Comparison of ENCODE assay signal across 21 cellular contexts in the genomic region with DNA sequence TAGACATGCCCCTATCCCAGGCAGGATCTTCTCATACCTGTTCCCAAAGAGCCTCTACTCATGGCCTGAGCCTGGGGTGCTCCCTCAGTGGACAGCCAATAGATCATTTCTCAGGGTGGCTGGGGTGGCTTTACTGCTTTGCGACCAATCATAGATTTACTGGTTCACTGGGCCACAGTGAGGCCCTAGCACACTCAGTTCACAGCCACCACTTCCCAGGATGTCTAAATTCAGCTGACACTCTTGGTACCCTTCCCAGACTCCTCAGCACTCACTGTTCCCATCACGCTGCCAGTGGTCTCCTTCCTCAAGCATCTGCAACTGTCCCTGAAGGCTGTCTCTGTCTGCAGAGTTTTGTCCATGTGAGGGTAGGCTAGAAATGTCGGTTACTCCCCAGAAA. TPM values are rescaled to one million over a fixed set of nuclear protein-coding genes. Genes with fewer than 3 reads are reported as not detected.
A peak's percentile ranks its signal among the peaks of the same experiment; 100 is the strongest.
DNase-seq lines count a peak whose midpoint lies in the region; ATAC-seq, FAIRE-seq and TF ChIP-seq lines count a peak whose summit lies in the region.
"Had no signal": no experiment of that assay in that cellular context is flagged by ENCODE, and none has a peak within 500 bp of the region (broad histone marks: within the 10 kb centered on the region; RNA-seq: fewer than 3 reads in every experiment).

No MANE protein-coding gene starts in this region.

- no peaks in the 10 kb centered on the region for H3K36me3 ChIP-seq in H1 (ENCODE audit: control insufficient read depth in 2 of 4, insufficient read depth in 4 of 4, low read length in 3 of 4)
- H3K36me3 ChIP-seq: SJCRH30 had no signal

- CTCF ChIA-PET in H1 (lab: Charles Lee; ENCODE audit: partially characterized antibody), result interaction anchor here (1.0 to 10.2 kb wide), 11 partner anchors 7 to 102 kb away, joined by 3 to 127 read pairs (median 10); partner anchors contain the start of gene ARHGAP22

- no peaks in the 10 kb centered on the region for H4K20me1 ChIP-seq in H1 (replicated peaks in 1 of 2; ENCODE audit: control insufficient read depth in 1 of 2, insufficient read depth in 2 of 2, low read length in 2 of 2)

- ATAC-seq in right cardiac atrium, result peak; percentile 40 to 63
- no peak for ATAC-seq in stimulated activated memory B cell treated with anti-CD40 and anti-IgM and Interleukin-4, amounts not matched to agents 10 μg/mL and 1 μg/mL and 100 μg/mL, for 72 hours
- no peak for ATAC-seq in GM18858 (IDR thresholded peaks at IDR 0.05; ENCODE audit: unreplicated experiment)
- ATAC-seq: Panc1 had no signal

- H4K91ac ChIP-seq in H1 (replicated peaks; ENCODE audit: insufficient read length, low read length), result no peak overlapping the region

- no peak overlapping the region for H2AFZ ChIP-seq in H1 (ENCODE audit: low read length)

- no peak overlapping the region for H4K8ac ChIP-seq in H1 (ENCODE audit: extremely low read depth, insufficient read depth, low read length)

- H3K4me1 ChIP-seq in H1 (replicated peaks in 1 of 4; ENCODE audit: control insufficient read depth in 3 of 4, insufficient read depth in 4 of 4, low read length in 3 of 4) (peaks cover 0 to 9% (median 6%) of the 10 kb centered on the region in 4 experiments; a peak in 4 of 7 replicates), right cardiac atrium (ENCODE audit: control insufficient read depth, insufficient read depth, low read length) (no peaks in the 10 kb centered on the region)
- H3K4me1 ChIP-seq: SJCRH30 had no signal

- intact Hi-C loops in right cardiac atrium (cut with DNase I), result loop anchor here (2.0 to 10.0 kb wide), 3 partner anchors 103 to 611 kb away; no protein-coding TSS in a partner anchor

- H4K5ac ChIP-seq in H1 (ENCODE audit: insufficient read length, low read depth, low read length), result no peak overlapping the region

- H2BK5ac ChIP-seq in H1 (ENCODE audit: low read depth, low read length), result no peak overlapping the region

- WGBS in H1 (ENCODE audit: extremely low coverage in 1 of 2, insufficient coverage in 1 of 2, insufficient read length in 1 of 2, insufficient replicate concordance in 2 of 2, low coverage in 1 of 2, low lambda C conversion rate in 2 of 2, missing lambda C conversion rate in 1 of 2), 2 experiments, result 92% methylated on average over 3 of the region's 3 CpGs; no CpG with 5 or more reads in 1 of the 2 experiments
- WGBS in right cardiac atrium, result 65% methylated on average over 3 of the region's 3 CpGs

- TF ChIP-seq CTCF in HFFc6 (IDR thresholded peaks at IDR 0.05), result no peak
- TF ChIP-seq CTCF in H1 (IDR thresholded peaks at IDR 0.05; ENCODE audit: control extremely low read depth in 1 of 3, insufficient read depth in 1 of 3, low read depth in 1 of 3, low read length in 3 of 3), result no peak
- TF ChIP-seq CTCF in foreskin fibroblast (IDR thresholded peaks at IDR 0.05; ENCODE audit: low read depth, low read length), result no peak

- H3K27me3 ChIP-seq in H1 (replicated peaks in 1 of 4; ENCODE audit: control insufficient read depth in 3 of 4, extremely low read depth in 1 of 4, insufficient read depth in 3 of 4, low read length in 3 of 4) (no peaks in the 10 kb centered on the region), right cardiac atrium (ENCODE audit: control insufficient read depth, insufficient read depth) (no peaks in the 10 kb centered on the region)
- H3K27me3 ChIP-seq: SJCRH30 had no signal

- H3K27ac Mint-ChIP-seq in HFFc6, result peak overlapping the region; percentile 40; the same call in 1 of the 2 replicates
- H3K27ac Mint-ChIP-seq in stimulated activated memory B cell treated with anti-CD40 and anti-IgM and Interleukin-4, amounts not matched to agents 10 μg/mL and 1 μg/mL and 100 μg/mL, for 72 hours, result peak overlapping the region; percentile 72
- H3K27ac Mint-ChIP-seq: B cell had no signal

- no peak overlapping the region for H2AK5ac ChIP-seq in H1 (ENCODE audit: low read depth, low read length)

- no peak overlapping the region for H3K9ac ChIP-seq in H1 (replicated peaks in 1 of 4; ENCODE audit: extremely low read depth in 1 of 4, low read depth in 3 of 4, low read length in 3 of 4)

- no peak for TF ChIP-seq RAD21 in H1 (IDR thresholded peaks at IDR 0.05 in 1 of 2, conservative IDR thresholded peaks at IDR 0.05 in 1 of 2; ENCODE audit: low read depth in 2 of 2, low read length in 2 of 2)

- peaks cover 24% of the 10 kb centered on the region for H3K36me3 Mint-ChIP-seq in HFFc6 (ENCODE audit: low read depth)
- H3K36me3 Mint-ChIP-seq in stimulated activated memory B cell treated with anti-CD40 and anti-IgM and Interleukin-4, amounts not matched to agents 10 μg/mL and 1 μg/mL and 100 μg/mL, for 72 hours, result no peaks in the 10 kb centered on the region

- no peaks in the 10 kb centered on the region for H3K79me1 ChIP-seq in H1 (ENCODE audit: low read depth, low read length)

- H3K23ac ChIP-seq in H1 (ENCODE audit: insufficient read length), result no peak overlapping the region

- no peak overlapping the region for H3K4me3 ChIP-seq in H1 (ENCODE audit: extremely low read depth in 1 of 4, insufficient read depth in 2 of 4, low read depth in 3 of 4, low read length in 4 of 4)
- no peak overlapping the region for H3K4me3 ChIP-seq in right cardiac atrium (ENCODE audit: low read length)
- no peak overlapping the region for H3K4me3 ChIP-seq in foreskin fibroblast (ENCODE audit: low read depth in 1 of 2, low read length in 2 of 2)
- H3K4me3 ChIP-seq: SJCRH30 had no signal

- no peak overlapping the region for H3K56ac ChIP-seq in H1 (replicated peaks; ENCODE audit: insufficient read length, low read depth, low read length)

- no peak for TF ChIP-seq POLR2A in H1 (IDR thresholded peaks at IDR 0.05; ENCODE audit: control extremely low read depth in 1 of 2, low read depth in 2 of 2, low read length in 2 of 2)

- H3K79me2 ChIP-seq in H1 (ENCODE audit: control insufficient read depth in 1 of 2, insufficient read depth in 2 of 2, low read length in 2 of 2), result no peaks in the 10 kb centered on the region

- peak overlapping the region; percentile 88; the same call in 1 of the 2 replicates for H2BK15ac ChIP-seq in H1 (ENCODE audit: low read length)

- H3K9me3 ChIP-seq in H1 (ENCODE audit: insufficient read depth in 2 of 2, low read depth in 1 of 2, low read length in 1 of 2), result no peaks in the 10 kb centered on the region; a peak in 1 of 4 replicates
- no peaks in the 10 kb centered on the region for H3K9me3 ChIP-seq in right cardiac atrium (ENCODE audit: control insufficient read depth, low read length)
- H3K9me3 ChIP-seq: SJCRH30 had no signal

- DNase-seq in HFFc6 (no peak), H1 (ENCODE audit: low read depth in 1 of 2, low spot score in 2 of 2) (no peak), right cardiac atrium (peak in 1 of 3 donors; percentile 51), T1000 (lab: John Stamatoyannopoulos, UW) (no peak), foreskin fibroblast (no peak)
- DNase-seq: KBM-7, NCI-H1092 treated with DMSO at 0.1 percent for 48 hours, NCI-H1436 treated with DMSO at 0.1 percent for 48 hours, NCI-H1930, NCI-H2227 treated with DMSO at 0.1 percent for 48 hours, NCI-H524, NCI-H82, SJCRH30 had no signal

- no peak for TF ChIP-seq EP300 in H1 (IDR thresholded peaks at IDR 0.05; ENCODE audit: borderline replicate concordance in 1 of 2, low read depth in 2 of 2, low read length in 2 of 2)

- H3K4me3 Mint-ChIP-seq in HFFc6, result no peak overlapping the region
- H3K4me3 Mint-ChIP-seq in stimulated activated memory B cell treated with anti-CD40 and anti-IgM and Interleukin-4, amounts not matched to agents 10 μg/mL and 1 μg/mL and 100 μg/mL, for 72 hours, result no peak overlapping the region
- H3K4me3 Mint-ChIP-seq: B cell, CD14-positive monocyte had no signal

- no peak overlapping the region for H3K27ac ChIP-seq in H1 (ENCODE audit: low read depth, low read length)
- H3K27ac ChIP-seq in right cardiac atrium (ENCODE audit: low read length), result no peak overlapping the region
- H3K27ac ChIP-seq: SJCRH30 had no signal

- H3K23me2 ChIP-seq in H1 (ENCODE audit: low read depth, low read length), result no peaks in the 10 kb centered on the region

- H2BK12ac ChIP-seq in H1 (ENCODE audit: low read depth, low read length), result no peak overlapping the region

- H3K4ac ChIP-seq in H1 (replicated peaks; ENCODE audit: insufficient read length, low read depth, low read length), result no peak overlapping the region

- no peak overlapping the region for H2BK20ac ChIP-seq in H1 (ENCODE audit: low read length)

- H3K4me1 Mint-ChIP-seq in HFFc6 (ENCODE audit: low read depth), result peaks cover 56% of the 10 kb centered on the region
- peaks cover 15% of the 10 kb centered on the region for H3K4me1 Mint-ChIP-seq in stimulated activated memory B cell treated with anti-CD40 and anti-IgM and Interleukin-4, amounts not matched to agents 10 μg/mL and 1 μg/mL and 100 μg/mL, for 72 hours

- no peak overlapping the region for H2BK120ac ChIP-seq in H1 (replicated peaks; ENCODE audit: low read depth, low read length)

- FAIRE-seq in H1 (lab: Jason Lieb, UNC), result no peak
- FAIRE-seq: A204.1, G401.6, GM12892 had no signal

- H3K14ac ChIP-seq in H1 (ENCODE audit: insufficient read length), result no peak overlapping the region

- no peak overlapping the region for H3K4me2 ChIP-seq in H1 (ENCODE audit: insufficient read depth in 1 of 2, low read depth in 2 of 2, low read length in 2 of 2)

- no peaks in the 10 kb centered on the region for H3K27me3 Mint-ChIP-seq in HFFc6 (ENCODE audit: insufficient read depth)
- no peaks in the 10 kb centered on the region for H3K27me3 Mint-ChIP-seq in stimulated activated memory B cell treated with anti-CD40 and anti-IgM and Interleukin-4, amounts not matched to agents 10 μg/mL and 1 μg/mL and 100 μg/mL, for 72 hours

- no peak overlapping the region for H3K18ac ChIP-seq in H1 (ENCODE audit: extremely low read depth, low read length)

- H3K9me3 Mint-ChIP-seq in HFFc6, result no peaks in the 10 kb centered on the region
- H3K9me3 Mint-ChIP-seq in stimulated activated memory B cell treated with anti-CD40 and anti-IgM and Interleukin-4, amounts not matched to agents 10 μg/mL and 1 μg/mL and 100 μg/mL, for 72 hours, result no peaks in the 10 kb centered on the region

- POLR2A ChIA-PET in H1 (lab: Charles Lee; ENCODE audit: partially characterized antibody), result no interaction called here

TF ChIP-seq in H1, 55 proteins besides CTCF, POLR2A, EP300 and RAD21 (continues in another document):
- no peak for TF ChIP-seq CBX8 (IDR thresholded peaks at IDR 0.05; ENCODE audit: borderline replicate concordance, low read depth, low read length)

RNA-seq across cellular contexts. Expression of gene ARHGAP22, which starts 50.6 kb away (rescaled TPM):
- total RNA-seq in HFFc6 (2021; fragmentation: NEBNext Ultra II Directional; extraction: Animal tissue kit (Norgen Biotek cat#: 25700)), result 100 to 1,000 TPM in 1 of 6 experiments, 10 to 100 TPM in 5; 74.3 to 117 (median 95.7) TPM
- total RNA-seq in H1 (2021; fragmentation: NEBNext Ultra II Directional; extraction: Animal tissue kit (Norgen Biotek cat#: 25700)), result 11.2 and 12.9 TPM in 2 replicates
- 3.6 and 5.1 TPM in 2 replicates for polyA plus RNA-seq in H1 (2011; rRNA removed)
- polyA plus RNA-seq in H1 (2011; cell fraction: cytosol; rRNA removed), result 5.5 TPM
- polyA plus RNA-seq in H1 (2011; cell fraction: nucleus; rRNA removed), result 7.7 TPM
- 6.8 to 7.4 TPM (median 7.2 TPM) in 4 replicates for polyA plus RNA-seq in H1 (2012, experiment 1 of 2)
- polyA plus RNA-seq in H1 (2012, experiment 2 of 2), result 4.6 TPM
- polyA plus RNA-seq in H1 (2013, experiment 1 of 2), result 5.4 TPM
- 4.5 TPM for polyA plus RNA-seq in H1 (2013, experiment 2 of 2)
- 4.3 and 5.5 TPM in 2 replicates for polyA minus RNA-seq in H1 (2011; rRNA and poly(A)+ RNA removed)
- polyA minus RNA-seq in H1 (2011; cell fraction: cytosol; rRNA and poly(A)+ RNA removed), result 8.2 TPM
- 4.7 TPM for polyA minus RNA-seq in H1 (2011; cell fraction: nucleus; rRNA and poly(A)+ RNA removed)
- total RNA-seq in right cardiac atrium, result 1 to 10 TPM; 3.1 to 6.5 (median 5.6) TPM
- 1.4 TPM for polyA plus RNA-seq in right cardiac atrium
- total RNA-seq: SJCRH30 had no signal

Comparison
In these comparisons a context has a peak if more than half of its experiments do, and no peak if none do; other contexts are left out.
1. ATAC-seq: peak in right cardiac atrium (2 of 2); none in stimulated activated memory B cell treated with anti-CD40 and anti-IgM and Interleukin-4, amounts not matched to agents 10 μg/mL and 1 μg/mL and 100 μg/mL, for 72 hours (single experiment) and GM18858 (single experiment).